ENCODE assay signal across 23 cellular contexts in the genomic region with DNA sequence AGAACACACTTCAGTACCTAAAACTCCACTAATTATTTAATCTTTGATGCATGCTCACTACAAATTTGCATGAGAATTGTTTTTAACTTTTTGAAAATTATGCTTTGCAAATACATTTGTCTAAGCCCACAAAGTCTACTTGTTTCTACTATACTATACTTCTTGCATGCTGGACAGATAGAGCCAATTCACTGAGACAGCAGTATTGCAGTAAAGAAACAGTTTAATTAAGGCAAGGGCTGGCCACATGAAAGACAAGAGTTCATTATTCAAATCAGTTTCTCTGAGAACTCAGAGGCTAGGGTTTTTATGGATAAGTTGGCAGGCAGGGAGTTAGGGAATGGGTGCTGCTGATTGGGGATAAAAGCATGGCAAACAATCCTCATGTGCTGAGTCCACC. TPM values are rescaled to one million over a fixed set of nuclear protein-coding genes. Genes with fewer than 3 reads are reported as not detected.
"Had no signal": no experiment of that assay in that cellular context is flagged by ENCODE, and none has a peak within 500 bp of the region (broad histone marks: within the 10 kb centered on the region; RNA-seq: fewer than 3 reads in every experiment).

No MANE protein-coding gene starts in this region.

- H3K4me3 ChIP-seq: breast epithelium, coronary artery, hepatocyte, lung, skin epidermis, stomach had no signal

- H3K27me3 Mint-ChIP-seq: activated CD4-positive, alpha-beta T cell treated with anti-CD3 and anti-CD28 coated beads for 36 hours had no signal

- H3K27me3 ChIP-seq: breast epithelium, hepatocyte, stomach had no signal

- DNase-seq: activated CD8-positive, alpha-beta memory T cell treated with anti-CD3 and anti-CD28 coated beads for 24 hours; foreskin keratinocyte; islet precursor cell; stimulated activated CD4-positive, alpha-beta T cell treated with anti-CD3 and anti-CD28 coated beads, Interleukin-4, amount 100 ng/mL, for 1 hour; stomach; trophoblast cell had no signal

- H3K9me3 ChIP-seq: breast epithelium had no signal

- H3K36me3 ChIP-seq: breast epithelium, stomach had no signal

- ATAC-seq: foreskin keratinocyte, WTC11 had no signal

- H3K4me1 ChIP-seq: breast epithelium, foreskin keratinocyte had no signal

- H3K27ac Mint-ChIP-seq: activated CD4-positive, alpha-beta T cell treated with anti-CD3 and anti-CD28 coated beads for 36 hours; WTC11 had no signal

- H3K27ac ChIP-seq: breast epithelium, coronary artery, foreskin keratinocyte, hepatocyte, skin epidermis, stomach had no signal

- H3K4me3 Mint-ChIP-seq: activated CD4-positive, alpha-beta T cell treated with anti-CD3 and anti-CD28 coated beads for 36 hours; WTC11 had no signal

RNA-seq across cellular contexts. Expression of a gene that starts 15.6 kb away (rescaled TPM):
- total RNA-seq: activated CD4-positive, alpha-beta T cell treated with anti-CD3 and anti-CD28 coated beads for 36 hours; activated T-helper 1 cell treated with anti-CD3 and anti-CD28 coated beads, Interleukin-12 subunit alpha, Interleukin-12 subunit beta, Interleukin-2, Interleukin-4 antibody, amounts not matched to agents 30 ng/mL and 10 ng/mL and 1 ng/mL, durations not matched to agents 14 hours and 24 hours and 36 hours; astrocyte; breast epithelium; epithelial cell of proximal tubule; fibroblast of lung; foreskin keratinocyte; hepatocyte; lung; omental fat pad; posterior vena cava; stomach; T-helper 2 cell treated with Interferon-gamma antibody and Interleukin-4, amounts not matched to agents 100 ng/mL and 5 ng/mL, for 36 hours; temporal lobe; WTC11 had no signal
- polyA plus RNA-seq: adipose tissue, fibroblast of lung, foreskin keratinocyte, hepatocyte, lung, neural cell, stomach had no signal
